Comparison of ENCODE assay signal across 15 cellular contexts in the genomic region with DNA sequence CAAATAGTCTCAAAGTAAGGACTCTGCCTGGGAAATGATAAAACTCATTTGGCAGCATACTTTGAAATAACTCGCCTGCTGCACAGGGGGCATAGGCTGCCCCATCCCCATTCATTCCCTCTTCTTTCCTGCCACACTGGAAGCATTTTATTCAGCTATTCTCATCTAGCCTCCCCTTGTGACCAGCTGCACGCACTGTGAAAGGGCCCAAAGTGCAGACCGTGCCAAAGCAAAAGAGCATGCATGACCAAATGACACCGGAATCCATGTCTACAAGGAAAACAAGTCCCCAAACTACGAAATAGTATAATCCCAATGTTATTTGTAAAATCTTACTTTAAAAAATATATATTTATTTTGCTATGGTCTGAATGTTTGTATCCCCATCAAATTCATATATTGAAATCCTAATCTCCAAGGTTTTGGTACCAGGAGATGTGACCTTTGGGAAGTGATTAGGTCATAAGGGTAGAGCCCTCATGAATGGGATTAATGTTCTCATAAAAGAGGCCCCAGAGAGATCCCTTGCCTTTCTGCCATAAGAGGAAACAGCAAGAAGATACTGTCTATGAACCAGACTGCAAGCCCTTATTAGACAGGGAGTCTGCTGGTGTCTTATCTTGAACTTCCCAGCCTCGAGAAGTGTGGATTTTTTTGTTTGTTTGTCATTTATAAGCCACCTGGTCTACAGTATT.
DNase-seq lines count a peak whose midpoint lies in the region; ATAC-seq and TF ChIP-seq lines count a peak whose summit lies in the region.
"Had no signal": no experiment of that assay in that cellular context is flagged by ENCODE, and none has a peak within 500 bp of the region (broad histone marks: within the 10 kb centered on the region; RNA-seq: fewer than 3 reads in every experiment).

No MANE protein-coding gene starts in this region.

- intact Hi-C loops in posterior cingulate gyrus (cut with DNase I) = no loop called here
- intact Hi-C loops in A673 (cut with micrococcal nuclease; ENCODE audit: unreplicated experiment) = no loop called here

- DNase-seq in AG10803 (ENCODE audit: low read depth) (peak; percentile 50), coronary artery (ENCODE audit: low spot score) (no peak), hippocampal formation (lab: John Stamatoyannopoulos, UW) (peak; percentile 70 to 77), posterior cingulate gyrus (peak in 8 of 10 donors; percentile 33 to 93 (median 64)), epidermal melanocyte (ENCODE audit: insufficient read length, low spot score) (no peak), A673 (ENCODE audit: low spot score) (no peak)
- DNase-seq: activated naive CD4-positive, alpha-beta T cell treated with anti-CD3 and anti-CD28 coated beads, Interleukin-2, amount 50 U/mL, for 16 hours; islet precursor cell; NCI-H1694; SHP77 treated with DMSO at 0.1 percent for 48 hours; thyroid gland had no signal

- peak; percentile 16; the same call in 1 of the 2 replicates for TF ChIP-seq CTCF in AG10803 (conservative IDR thresholded peaks at IDR 0.05; ENCODE audit: low read length)
- TF ChIP-seq CTCF in coronary artery (IDR thresholded peaks at IDR 0.05) = no peak
- no peak for TF ChIP-seq CTCF in A673 (conservative IDR thresholded peaks at IDR 0.05; ENCODE audit: low read depth, low read length)

- H3K4me3 ChIP-seq in AG10803 (ENCODE audit: low read length) (no peak overlapping the region), coronary artery (no peak overlapping the region), A673 (ENCODE audit: low read depth, low read length, poor library complexity, severe bottlenecking) (no peak overlapping the region)
- H3K4me3 ChIP-seq: thyroid gland had no signal

- no peaks in the 10 kb centered on the region for H3K9me3 ChIP-seq in A673 (ENCODE audit: low read depth, low read length, poor library complexity, severe bottlenecking)
- H3K9me3 ChIP-seq: thyroid gland had no signal

- H3K4me1 ChIP-seq in A673 (ENCODE audit: insufficient read depth, low read length, poor library complexity, severe bottlenecking) = no peaks in the 10 kb centered on the region

- ATAC-seq in HG02973 (IDR thresholded peaks at IDR 0.05; ENCODE audit: unreplicated experiment) (no peak), GM21447 (IDR thresholded peaks at IDR 0.05; ENCODE audit: unreplicated experiment) (no peak)
- ATAC-seq: natural killer cell treated with Interleukin-12 subunit alpha and Interleukin-12 subunit beta and Interleukin-15 and Interleukin-18, amount 100 ng/mL, for 72 hours had no signal

- POLR2A ChIA-PET in A673 (lab: Charles Lee; ENCODE audit: low non-redundant PET) = no interaction called here

- H3K27ac ChIP-seq in coronary artery (peak overlapping the region; percentile 23 to 78), A673 (ENCODE audit: low read depth, low read length, poor library complexity, severe bottlenecking) (no peak overlapping the region)
- H3K27ac ChIP-seq: KMS-11, thyroid gland had no signal

- BruUV-seq in A673 (replicated peaks; lab: Mats Ljungman, UMichigan) = no TSS peak

- CTCF ChIA-PET in A673 (lab: Charles Lee) = no interaction called here

- H3K36me3 ChIP-seq in A673 (ENCODE audit: insufficient read depth, low read length, poor library complexity, severe bottlenecking) = no peaks in the 10 kb centered on the region
- H3K36me3 ChIP-seq: thyroid gland had no signal

- H3K27me3 ChIP-seq in A673 (replicated peaks; ENCODE audit: insufficient read depth, low read depth, low read length, poor library complexity) = no peaks in the 10 kb centered on the region
- H3K27me3 ChIP-seq: thyroid gland had no signal

Comparison
In these comparisons a context has a peak if more than half of its experiments do, and no peak if none do; other contexts are left out.
1. DNase-seq: peak in AG10803 (single experiment), hippocampal formation (2 of 2) and posterior cingulate gyrus (8 of 10); none in coronary artery (single experiment), epidermal melanocyte (single experiment) and A673 (single experiment).